8 cellular contexts compared by ENCODE assay signal in genomic region chr1:150256193-150256548, GRCh38. TPM values are rescaled to one million over a fixed set of nuclear protein-coding genes. Genes with fewer than 3 reads are reported as not detected.
DNase-seq lines count a peak whose midpoint lies in the region; ATAC-seq and TF ChIP-seq lines count a peak whose summit lies in the region.

No MANE protein-coding gene starts in this region.

- DNase-seq in NCI-H1092 treated with DMSO at 0.1 percent for 48 hours (lab: John Stamatoyannopoulos, UW) (peak; percentile 67), NCI-H1092 (lab: John Stamatoyannopoulos, UW) (no peak), SK-N-MC (ENCODE audit: low read depth, low spot score) (no peak), right cardiac atrium (no peak), smooth muscle cell (lab: John Stamatoyannopoulos, UW; ENCODE audit: unreplicated experiment) (no peak)

- no peaks in the 10 kb centered on the region for H3K9me3 ChIP-seq in SK-N-MC (ENCODE audit: low read depth, low read length)
- no peaks in the 10 kb centered on the region for H3K9me3 ChIP-seq in right cardiac atrium (ENCODE audit: control insufficient read depth, low read length)
- H3K9me3 ChIP-seq in smooth muscle cell (replicated peaks; ENCODE audit: low read depth), result no peaks in the 10 kb centered on the region

- H2AFZ ChIP-seq in smooth muscle cell (ENCODE audit: low read depth), result peak overlapping the region; percentile 75

- peaks cover 2% of the 10 kb centered on the region for H3K4me1 ChIP-seq in right cardiac atrium (ENCODE audit: control insufficient read depth, insufficient read depth, low read length)
- H3K4me1 ChIP-seq in smooth muscle cell (ENCODE audit: low read depth), result peaks cover 18% of the 10 kb centered on the region

- H3K36me3 ChIP-seq in SK-N-MC (ENCODE audit: insufficient read depth, low read length), result no peaks in the 10 kb centered on the region
- no peaks in the 10 kb centered on the region for H3K36me3 ChIP-seq in smooth muscle cell (ENCODE audit: low read depth)

- no peaks in the 10 kb centered on the region for H4K20me1 ChIP-seq in smooth muscle cell (ENCODE audit: low read depth)

- peak overlapping the region; percentile 66 for H3K9ac ChIP-seq in SK-N-MC (ENCODE audit: insufficient read length)
- no peak overlapping the region for H3K9ac ChIP-seq in smooth muscle cell (ENCODE audit: low read depth)

- H3K27ac ChIP-seq in SK-N-MC, result peak overlapping the region; percentile 78; the same call in 1 of the 2 replicates
- peak overlapping the region; percentile 33 for H3K27ac ChIP-seq in right cardiac atrium (ENCODE audit: low read length)
- peak overlapping the region; percentile 5 for H3K27ac ChIP-seq in smooth muscle cell (ENCODE audit: low read depth)

- H3K27me3 ChIP-seq in right cardiac atrium (ENCODE audit: control insufficient read depth, insufficient read depth) (no peaks in the 10 kb centered on the region), smooth muscle cell (ENCODE audit: low read depth) (no peaks in the 10 kb centered on the region)

- H3F3A ChIP-seq in smooth muscle cell (ENCODE audit: low read depth), result no peaks in the 10 kb centered on the region

- ATAC-seq in right cardiac atrium (no peak), GM18502 (IDR thresholded peaks at IDR 0.05; ENCODE audit: poor library complexity, unreplicated experiment) (no peak), GM18498 (IDR thresholded peaks at IDR 0.05; ENCODE audit: unreplicated experiment) (no peak), HG02884 (IDR thresholded peaks at IDR 0.05; ENCODE audit: unreplicated experiment) (no peak)

- H3K79me2 ChIP-seq in smooth muscle cell (ENCODE audit: low read depth), result no peaks in the 10 kb centered on the region

- WGBS in right cardiac atrium, result 5% methylated on average over 1 of the region's 1 CpG
- 3% methylated on average over 1 of the region's 1 CpG for WGBS in smooth muscle cell (ENCODE audit: low lambda C conversion rate)

- H3K4me2 ChIP-seq in smooth muscle cell, result peak overlapping the region; percentile 86

- H3K4me3 ChIP-seq in SK-N-MC (peak overlapping the region; percentile 74), right cardiac atrium (ENCODE audit: low read length) (no peak overlapping the region), smooth muscle cell (peak overlapping the region; percentile 44)

- no peak for TF ChIP-seq CTCF in smooth muscle cell (IDR thresholded peaks at IDR 0.05; ENCODE audit: borderline replicate concordance, insufficient read depth, poor library complexity, severe bottlenecking)

- intact Hi-C loops in right cardiac atrium (cut with DNase I), result loop anchor here in 3 of 4 donors (1.0 to 10.0 kb wide), 3 partner anchors 25 to 69 kb away; partner anchors contain the start of gene PRPF3 (in 1 of the 3)

RNA-seq across cellular contexts. Expression of gene CA14, which starts 1.4 kb away (rescaled TPM):
- total RNA-seq in right cardiac atrium (10 to 100 TPM in 3 of 4 donors, 1 to 10 TPM in 1; 6.9 to 22.6 (median 16.3) TPM), smooth muscle cell (0.22 TPM in 1 of 2 replicates, not detected in the other)
- polyA plus RNA-seq in right cardiac atrium (28.3 TPM), smooth muscle cell (0.59 and 0.91 TPM in 2 replicates)

RNA-seq across cellular contexts. Expression of gene APH1A, which starts 12.6 kb away (rescaled TPM):
- total RNA-seq in right cardiac atrium, result 10 to 100 TPM; 71.3 to 84.2 (median 73.4) TPM
- polyA plus RNA-seq in right cardiac atrium, result 80.0 TPM
- total RNA-seq in smooth muscle cell, result 74.8 and 86.8 TPM in 2 replicates
- polyA plus RNA-seq in smooth muscle cell, result 43.4 and 44.5 TPM in 2 replicates

RNA-seq across cellular contexts. Expression of gene C1orf54, which starts 16.4 kb away (rescaled TPM):
- total RNA-seq in right cardiac atrium, result 10 to 100 TPM; 10.4 to 12.0 (median 10.6) TPM
- polyA plus RNA-seq in right cardiac atrium, result 15.6 TPM
- 5.1 and 6.4 TPM in 2 replicates for total RNA-seq in smooth muscle cell
- polyA plus RNA-seq in smooth muscle cell, result 5.4 and 7.9 TPM in 2 replicates

RNA-seq across cellular contexts. Expression of gene ANP32E, which starts 20.3 kb away (rescaled TPM):
- total RNA-seq in right cardiac atrium (10 to 100 TPM; 27.7 to 36.3 (median 29.7) TPM), smooth muscle cell (36.5 and 42.4 TPM in 2 replicates)
- polyA plus RNA-seq in right cardiac atrium (23.7 TPM), smooth muscle cell (25.0 and 34.1 TPM in 2 replicates)

RNA-seq across cellular contexts. Expression of gene CIART, which starts 26.2 kb away (rescaled TPM):
- 10 to 100 TPM in 3 of 4 donors, 1 to 10 TPM in 1; 5.5 to 20.4 (median 11.4) TPM for total RNA-seq in right cardiac atrium
- polyA plus RNA-seq in right cardiac atrium, result 14.1 TPM
- total RNA-seq in smooth muscle cell, result 8.4 and 13.1 TPM in 2 replicates
- polyA plus RNA-seq in smooth muscle cell, result 7.2 and 15.2 TPM in 2 replicates

Comparison
In these comparisons a context has a peak if more than half of its experiments do, and no peak if none do; other contexts are left out.
1. H3K27ac ChIP-seq: peak in every context shown above with its lines; median percentile 78 in SK-N-MC; 33 in right cardiac atrium; 5 in smooth muscle cell.